Comparison of ENCODE assay signal across 8 cellular contexts in genomic region chr21:42187976-42188653, GRCh38.
DNase-seq lines count a peak whose midpoint lies in the region; ATAC-seq lines count a peak whose summit lies in the region.

No MANE protein-coding gene starts in this region.

- ATAC-seq in GM21723 (IDR thresholded peaks at IDR 0.05; ENCODE audit: unreplicated experiment) = peak; percentile 96

- DNase-seq in GF-D8 (lab: John Stamatoyannopoulos, UW) = peak; percentile 95
- DNase-seq in MV-4-11 (lab: John Stamatoyannopoulos, UW) = peak; percentile 95
- DNase-seq in activated T-cell treated with anti-CD3 and anti-CD28 coated beads, Interleukin-2, amount 50 U/mL, for 1 hour = peak; percentile 70
- DNase-seq in inferior parietal cortex (ENCODE audit: extremely low spot score) = peak; percentile 28
- peak; percentile 42 to 61 for DNase-seq in stimulated activated CD8-positive, alpha-beta memory T cell treated with anti-CD3 and anti-CD28 coated beads, Interleukin-4, amount 100 ng/mL, for 1 hour (ENCODE audit: low read depth in 2 of 2, low spot score in 1 of 2)
- DNase-seq in NCI-H2029 treated with DMSO at 0.1 percent for 48 hours (lab: John Stamatoyannopoulos, UW) = no peak
- no peak for DNase-seq in NCI-H69 (lab: John Stamatoyannopoulos, UW)

Comparison
In these comparisons a context has a peak if more than half of its experiments do, and no peak if none do; other contexts are left out.
1. DNase-seq: peak in GF-D8 (single experiment), MV-4-11 (single experiment), activated T-cell treated with anti-CD3 and anti-CD28 coated beads, Interleukin-2, amount 50 U/mL, for 1 hour (single experiment), inferior parietal cortex (single experiment) and stimulated activated CD8-positive, alpha-beta memory T cell treated with anti-CD3 and anti-CD28 coated beads, Interleukin-4, amount 100 ng/mL, for 1 hour (2 of 2); none in NCI-H2029 treated with DMSO at 0.1 percent for 48 hours (single experiment) and NCI-H69 (single experiment).